ENCODE assay signal across 11 cellular contexts in the genomic region with DNA sequence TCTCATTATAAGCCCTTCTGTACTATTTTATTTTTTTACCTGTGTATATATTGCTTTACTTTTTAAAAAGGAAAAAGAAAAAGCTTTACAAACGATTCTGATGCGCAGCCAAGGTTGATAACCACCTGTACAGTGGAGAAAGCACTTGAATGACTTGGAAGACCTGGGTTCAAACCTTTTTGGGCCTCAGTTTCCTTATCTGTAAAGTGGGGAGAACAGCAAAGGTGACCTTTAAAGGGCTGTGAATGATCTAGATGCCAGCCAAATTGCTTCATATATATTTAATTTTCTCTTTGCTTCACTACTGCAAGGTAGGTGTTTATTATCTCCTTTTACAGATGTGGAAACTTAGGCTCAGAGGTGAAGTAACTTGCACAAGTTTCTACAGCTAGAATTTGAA.
"Had no signal": no experiment of that assay in that cellular context is flagged by ENCODE, and none has a peak within 500 bp of the region (broad histone marks: within the 10 kb centered on the region; RNA-seq: fewer than 3 reads in every experiment).

No MANE protein-coding gene starts in this region.

- H3K4me3 ChIP-seq: GM23248, GM23338, HAP-1 had no signal

- H3K27ac ChIP-seq: GM23248 had no signal

- H3K9me3 ChIP-seq: HAP-1 had no signal

- DNase-seq: GM23248, GOT3, H7, H9, HCEC 1CT, HFFc6 had no signal

- H3K4me1 ChIP-seq: HAP-1 had no signal

- ATAC-seq: GM23338, HCT116 had no signal

- H3K9ac ChIP-seq: GM23248 had no signal

- H3K4me2 ChIP-seq: GM23338 had no signal

- H2AFZ ChIP-seq: GM23248, GM23338 had no signal

- FAIRE-seq: H1, H54 had no signal
